Comparison of ENCODE assay signal across 9 cellular contexts in the genomic region with DNA sequence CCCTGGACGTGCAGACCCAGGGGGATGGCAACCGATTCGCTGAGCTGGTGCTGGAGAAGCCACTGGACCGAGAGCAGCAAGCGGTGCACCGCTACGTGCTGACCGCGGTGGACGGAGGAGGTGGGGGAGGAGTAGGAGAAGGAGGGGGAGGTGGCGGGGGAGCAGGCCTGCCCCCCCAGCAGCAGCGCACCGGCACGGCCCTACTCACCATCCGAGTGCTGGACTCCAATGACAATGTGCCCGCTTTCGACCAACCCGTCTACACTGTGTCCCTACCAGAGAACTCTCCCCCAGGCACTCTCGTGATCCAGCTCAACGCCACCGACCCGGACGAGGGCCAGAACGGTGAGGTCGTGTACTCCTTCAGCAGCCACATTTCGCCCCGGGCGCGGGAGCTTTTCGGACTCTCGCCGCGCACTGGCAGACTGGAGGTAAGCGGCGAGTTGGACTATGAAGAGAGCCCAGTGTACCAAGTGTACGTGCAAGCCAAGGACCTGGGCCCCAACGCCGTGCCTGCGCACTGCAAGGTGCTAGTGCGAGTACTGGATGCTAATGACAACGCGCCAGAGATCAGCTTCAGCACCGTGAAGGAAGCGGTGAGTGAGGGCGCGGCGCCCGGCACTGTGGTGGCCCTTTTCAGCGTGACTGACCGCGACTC. TPM values are rescaled to one million over a fixed set of nuclear protein-coding genes. Genes with fewer than 3 reads are reported as not detected.
A peak's percentile ranks its signal among the peaks of the same experiment; 100 is the strongest.
DNase-seq lines count a peak whose midpoint lies in the region; ATAC-seq and TF ChIP-seq lines count a peak whose summit lies in the region.
"Had no signal": no experiment of that assay in that cellular context is flagged by ENCODE, and none has a peak within 500 bp of the region (broad histone marks: within the 10 kb centered on the region; RNA-seq: fewer than 3 reads in every experiment).

No MANE protein-coding gene starts in this region.

- H3K9me3 Mint-ChIP-seq in activated T-cell treated with anti-CD3 and anti-CD28 coated beads, Interleukin-2, amount 50 U/mL, for 24 hours, result no peaks in the 10 kb centered on the region

- H3K4me3 ChIP-seq in cardiac fibroblast (replicated peaks in 1 of 2; ENCODE audit: low read depth in 2 of 2, low read length in 2 of 2) (peak overlapping the region; percentile 54 to 55), lower lobe of right lung (peak overlapping the region; percentile 45), upper lobe of right lung (peak overlapping the region; percentile 14)

- no peaks in the 10 kb centered on the region for H3K36me3 Mint-ChIP-seq in activated T-cell treated with anti-CD3 and anti-CD28 coated beads, Interleukin-2, amount 50 U/mL, for 24 hours (ENCODE audit: low read depth)

- peaks cover 87% of the 10 kb centered on the region for H3K27me3 Mint-ChIP-seq in activated T-cell treated with anti-CD3 and anti-CD28 coated beads, Interleukin-2, amount 50 U/mL, for 24 hours

- H3K36me3 ChIP-seq in lower lobe of right lung (no peaks in the 10 kb centered on the region), upper lobe of right lung (no peaks in the 10 kb centered on the region)

- TF ChIP-seq CTCF in cardiac fibroblast (IDR thresholded peaks at IDR 0.05; ENCODE audit: low read depth, low read length) (no peak), lower lobe of right lung (IDR thresholded peaks at IDR 0.05) (no peak), upper lobe of right lung (IDR thresholded peaks at IDR 0.05) (no peak)

- DNase-seq in activated T-cell treated with anti-CD3 and anti-CD28 coated beads, Interleukin-2, amount 50 U/mL, for 24 hours, result no peak
- no peak for DNase-seq in activated T-cell treated with anti-CD3 and anti-CD28 coated beads, Interleukin-2, amount 50 U/mL, for 1 hour
- DNase-seq in cardiac fibroblast (ENCODE audit: low read depth in 2 of 2) (no peak), lower lobe of right lung (no peak), upper lobe of right lung (no peak), activated T-cell treated with anti-CD3 and anti-CD28 coated beads for 4 hours (no peak)

- peaks cover 69% of the 10 kb centered on the region for H3K4me1 ChIP-seq in lower lobe of right lung
- peaks cover 55% of the 10 kb centered on the region for H3K4me1 ChIP-seq in upper lobe of right lung
- H3K4me1 ChIP-seq: foreskin keratinocyte had no signal

- intact Hi-C loops in lower lobe of right lung (cut with DNase I), result no loop called here
- intact Hi-C loops in upper lobe of right lung (cut with DNase I), result no loop called here

- no peak overlapping the region for H3K4me3 Mint-ChIP-seq in activated T-cell treated with anti-CD3 and anti-CD28 coated beads, Interleukin-2, amount 50 U/mL, for 24 hours

- H3K27ac ChIP-seq in lower lobe of right lung, result no peak overlapping the region
- no peak overlapping the region for H3K27ac ChIP-seq in upper lobe of right lung
- H3K27ac ChIP-seq: foreskin keratinocyte had no signal

- H3K9me3 ChIP-seq in lower lobe of right lung (no peaks in the 10 kb centered on the region), upper lobe of right lung (no peaks in the 10 kb centered on the region)

- peaks cover 22% of the 10 kb centered on the region for H3K4me1 Mint-ChIP-seq in activated T-cell treated with anti-CD3 and anti-CD28 coated beads, Interleukin-2, amount 50 U/mL, for 24 hours (ENCODE audit: low read depth)

- H3K27ac Mint-ChIP-seq in activated T-cell treated with anti-CD3 and anti-CD28 coated beads, Interleukin-2, amount 50 U/mL, for 24 hours, result peak overlapping the region; percentile 33

- peaks cover 77% of the 10 kb centered on the region for H3K27me3 ChIP-seq in lower lobe of right lung (ENCODE audit: low read depth)
- peaks cover 83% of the 10 kb centered on the region for H3K27me3 ChIP-seq in upper lobe of right lung

- no peak for ATAC-seq in lower lobe of right lung
- peak; percentile 6 for ATAC-seq in upper lobe of right lung
- ATAC-seq in HG02840 (IDR thresholded peaks at IDR 0.05; ENCODE audit: low FRiP score, unreplicated experiment), result no peak
- ATAC-seq in GM21529 (IDR thresholded peaks at IDR 0.05; ENCODE audit: unreplicated experiment), result no peak
- ATAC-seq: foreskin keratinocyte had no signal

RNA-seq across cellular contexts. Expression of a gene that starts 1.7 kb away (rescaled TPM):
- total RNA-seq in lower lobe of right lung (0.71 TPM), upper lobe of right lung (0.41 TPM)
- total RNA-seq: foreskin keratinocyte had no signal
